9 cellular contexts compared by ENCODE assay signal in genomic region chr7:32846630-32847225, GRCh38. TPM values are rescaled to one million over a fixed set of nuclear protein-coding genes. Genes with fewer than 3 reads are reported as not detected.
A peak's percentile ranks its signal among the peaks of the same experiment; 100 is the strongest.
DNase-seq lines count a peak whose midpoint lies in the region; ATAC-seq, FAIRE-seq and TF ChIP-seq lines count a peak whose summit lies in the region.
"Had no signal": no experiment of that assay in that cellular context is flagged by ENCODE, and none has a peak within 500 bp of the region (broad histone marks: within the 10 kb centered on the region; RNA-seq: fewer than 3 reads in every experiment).

No MANE protein-coding gene starts in this region.

- H3K9ac ChIP-seq in SU-DHL-6 (ENCODE audit: low read length), result no peak overlapping the region

- H3K9me3 ChIP-seq in SU-DHL-6 (ENCODE audit: insufficient read depth, low read length), result no peaks in the 10 kb centered on the region

- no peaks in the 10 kb centered on the region for H4K20me1 ChIP-seq in SU-DHL-6 (ENCODE audit: low read depth, low read length)

- peak overlapping the region; percentile 36 for H2AFZ ChIP-seq in SU-DHL-6 (ENCODE audit: low read depth, low read length, severe bottlenecking)

- no peak overlapping the region for H3K4me2 ChIP-seq in SU-DHL-6 (ENCODE audit: low read depth, low read length, poor library complexity, severe bottlenecking)

- peaks cover 10% of the 10 kb centered on the region for H3K4me1 Mint-ChIP-seq in activated naive CD8-positive, alpha-beta T cell treated with anti-CD3 and anti-CD28 coated beads, Interleukin-2, amount 10 ng/mL, durations not matched to agents 7 days and 5 days

- H3K4me3 Mint-ChIP-seq in activated naive CD8-positive, alpha-beta T cell treated with anti-CD3 and anti-CD28 coated beads, Interleukin-2, amount 10 ng/mL, durations not matched to agents 7 days and 5 days, result peak overlapping the region; percentile 5

- intact Hi-C loops in left cardiac atrium (cut with DNase I), result loop anchor here (2.0 to 10.0 kb wide), 2 partner anchors 48 to 66 kb away; partner anchors contain the start of gene KBTBD2 (in 1 of the 2)

- no peaks in the 10 kb centered on the region for H3K79me2 ChIP-seq in SU-DHL-6 (ENCODE audit: insufficient read depth, low read length)

- no peak for TF ChIP-seq POLR2A in H54 (IDR thresholded peaks at IDR 0.05; ENCODE audit: low read depth, low read length)

- H3K9me3 Mint-ChIP-seq in activated naive CD8-positive, alpha-beta T cell treated with anti-CD3 and anti-CD28 coated beads, Interleukin-2, amount 10 ng/mL, durations not matched to agents 7 days and 5 days, result no peaks in the 10 kb centered on the region

- no peaks in the 10 kb centered on the region for H3K9me2 ChIP-seq in SU-DHL-6 (replicated peaks; ENCODE audit: insufficient read depth, low read length)

- H3K36me3 Mint-ChIP-seq in activated naive CD8-positive, alpha-beta T cell treated with anti-CD3 and anti-CD28 coated beads, Interleukin-2, amount 10 ng/mL, durations not matched to agents 7 days and 5 days, result no peaks in the 10 kb centered on the region

- peak; percentile 100 for ATAC-seq in activated naive CD8-positive, alpha-beta T cell treated with anti-CD3 and anti-CD28 coated beads, Interleukin-2, amount 10 ng/mL, durations not matched to agents 7 days and 5 days (ENCODE audit: low read depth)
- ATAC-seq in left cardiac atrium, result peak; percentile 99 to 100

- TF ChIP-seq CTCF in GM10266 (IDR thresholded peaks at IDR 0.05; ENCODE audit: control insufficient read depth, insufficient read depth, low read depth, missing control alignments) (peak; percentile 67), LNCAP (IDR thresholded peaks at IDR 0.05) (peak; percentile 81), SU-DHL-6 (IDR thresholded peaks at IDR 0.05; ENCODE audit: insufficient read depth, low read length, poor library complexity, severe bottlenecking) (peak; percentile 98)

- FAIRE-seq in H54 (lab: Jason Lieb, UNC), result peak; percentile 80

- H3K4me3 ChIP-seq in SU-DHL-6 (ENCODE audit: insufficient read depth, low read length, poor library complexity, severe bottlenecking), result no peak overlapping the region
- H3K4me3 ChIP-seq: skin epidermis had no signal

- H3F3A ChIP-seq in SU-DHL-6 (ENCODE audit: insufficient read depth), result no peaks in the 10 kb centered on the region

- DNase-seq in GM10266 (ENCODE audit: extremely low spot score) (peak; percentile 25), H54 (ENCODE audit: insufficient read length, low spot score) (peak; percentile 47), left cardiac atrium (peak; percentile 89), putamen (ENCODE audit: low spot score) (peak; percentile 82), DMS79 treated with DMSO at 0.1 percent for 48 hours (lab: John Stamatoyannopoulos, UW) (no peak)
- peak; percentile 90 for DNase-seq in activated naive CD8-positive, alpha-beta T cell treated with anti-CD3 and anti-CD28 coated beads, Interleukin-2, amount 10 ng/mL, durations not matched to agents 7 days and 5 days

- POLR2A ChIA-PET in activated naive CD8-positive, alpha-beta T cell treated with anti-CD3 and anti-CD28 coated beads, Interleukin-2, amount 10 ng/mL, durations not matched to agents 7 days and 5 days (lab: Charles Lee), result interaction anchor here (0.7 to 2.5 kb wide), 2 partner anchors 44 to 95 kb away, joined by 3 to 11 read pairs; partner anchors contain the start of gene KBTBD2

- no peak overlapping the region for H3K27ac Mint-ChIP-seq in activated naive CD8-positive, alpha-beta T cell treated with anti-CD3 and anti-CD28 coated beads, Interleukin-2, amount 10 ng/mL, durations not matched to agents 7 days and 5 days

- H3K27ac ChIP-seq in SU-DHL-6 (ENCODE audit: low read depth, low read length), result no peak overlapping the region
- H3K27ac ChIP-seq: skin epidermis had no signal

- H3K27me3 Mint-ChIP-seq in activated naive CD8-positive, alpha-beta T cell treated with anti-CD3 and anti-CD28 coated beads, Interleukin-2, amount 10 ng/mL, durations not matched to agents 7 days and 5 days, result peaks cover 41% of the 10 kb centered on the region

- no peaks in the 10 kb centered on the region for H3K27me3 ChIP-seq in SU-DHL-6 (ENCODE audit: low read length)

- no peaks in the 10 kb centered on the region for H3K36me3 ChIP-seq in SU-DHL-6 (ENCODE audit: low read length)

RNA-seq across cellular contexts. Expression of gene KBTBD2, which starts 44.8 kb away (rescaled TPM):
- total RNA-seq in activated naive CD8-positive, alpha-beta T cell treated with anti-CD3 and anti-CD28 coated beads, Interleukin-2, amount 10 ng/mL, durations not matched to agents 7 days and 5 days, result 10 to 100 TPM; 41.3 to 45.4 TPM
- 10 to 100 TPM; 20.4 to 22.6 TPM for total RNA-seq in left cardiac atrium
